ENCODE assay signal across 1 cellular context in genomic region chr20:35849726-35850125, GRCh38.
TF ChIP-seq lines count a peak whose summit lies in the region.

No MANE protein-coding gene starts in this region.

TF ChIP-seq in HepG2, 621 proteins besides CTCF, POLR2A, EP300 and RAD21 (continued from another document):
- TF ChIP-seq SKIL (CRISPR knock-in tag; IDR thresholded peaks at IDR 0.05; ENCODE audit: borderline replicate concordance) (no peak), GATA4 (IDR thresholded peaks at IDR 0.05; ENCODE audit: borderline replicate concordance, low read depth) (no peak), ZBTB7B (CRISPR knock-in tag; IDR thresholded peaks at IDR 0.05) (no peak), ZNF770 (CRISPR knock-in tag; IDR thresholded peaks at IDR 0.05) (no peak), AHDC1 (CRISPR knock-in tag; IDR thresholded peaks at IDR 0.05; ENCODE audit: borderline replicate concordance) (no peak), MNT (IDR thresholded peaks at IDR 0.05) (no peak), NFYC (CRISPR knock-in tag; IDR thresholded peaks at IDR 0.05) (no peak), ATF7-NPFF (CRISPR knock-in tag; IDR thresholded peaks at IDR 0.05; ENCODE audit: low read depth) (no peak), PITX1 (CRISPR knock-in tag; IDR thresholded peaks at IDR 0.05) (no peak), PATZ1 (CRISPR knock-in tag; IDR thresholded peaks at IDR 0.05) (no peak), RARA (CRISPR knock-in tag; IDR thresholded peaks at IDR 0.05) (no peak), NFKB2 (CRISPR knock-in tag; IDR thresholded peaks at IDR 0.05; ENCODE audit: borderline replicate concordance) (no peak), RFXANK (CRISPR knock-in tag; IDR thresholded peaks at IDR 0.05) (no peak), MAFF (IDR thresholded peaks at IDR 0.05; ENCODE audit: low read depth, low read length) (no peak)
